In the genomic region with DNA sequence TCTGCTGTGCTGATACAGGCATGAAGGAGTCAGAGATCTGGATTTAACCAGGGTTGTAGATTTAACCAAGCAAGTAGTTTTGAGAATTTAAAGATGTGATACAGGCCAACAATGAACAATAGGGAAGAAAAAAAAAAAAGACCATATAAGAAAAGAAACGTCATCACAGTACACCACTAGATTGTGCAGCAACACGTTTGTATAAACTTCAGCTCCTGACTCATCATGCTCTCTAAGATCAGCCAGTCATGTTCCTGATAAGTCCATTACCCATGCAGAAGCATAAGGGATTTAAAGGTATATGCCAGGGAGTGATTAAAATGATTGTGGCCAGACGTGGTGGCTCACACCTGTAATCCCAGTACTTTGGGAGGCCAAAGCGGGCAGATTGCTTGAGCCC, we compare ENCODE assay signal across 12 cellular contexts. TPM values are rescaled to one million over a fixed set of nuclear protein-coding genes. Genes with fewer than 3 reads are reported as not detected.
DNase-seq lines count a peak whose midpoint lies in the region; ATAC-seq lines count a peak whose summit lies in the region.
"Had no signal": no experiment of that assay in that cellular context is flagged by ENCODE, and none has a peak within 500 bp of the region (broad histone marks: within the 10 kb centered on the region; RNA-seq: fewer than 3 reads in every experiment).

No MANE protein-coding gene starts in this region.

- in situ Hi-C loops in GM23248 (cut with MboI) = no loop called here

- H3K27me3 ChIP-seq in GM23248 (replicated peaks; ENCODE audit: insufficient read depth) = no peaks in the 10 kb centered on the region
- H3K27me3 ChIP-seq in effector memory CD4-positive, alpha-beta T cell (replicated peaks; ENCODE audit: control insufficient read depth, insufficient read depth, low read length, poor library complexity, severe bottlenecking) = no peaks in the 10 kb centered on the region
- H3K27me3 ChIP-seq: testis had no signal

- no peak overlapping the region for H3K9ac ChIP-seq in GM23248

- no peaks in the 10 kb centered on the region for H3K4me1 ChIP-seq in GM23248 (ENCODE audit: insufficient read depth)
- no peaks in the 10 kb centered on the region for H3K4me1 ChIP-seq in effector memory CD4-positive, alpha-beta T cell (ENCODE audit: control insufficient read depth, insufficient read depth, low read length, poor library complexity, severe bottlenecking)
- H3K4me1 ChIP-seq: testis had no signal

- no peak overlapping the region for H3K27ac ChIP-seq in GM23248
- no peak overlapping the region for H3K27ac ChIP-seq in effector memory CD4-positive, alpha-beta T cell (ENCODE audit: insufficient read depth, low read length, poor library complexity, severe bottlenecking)
- H3K27ac ChIP-seq: testis had no signal

- DNase-seq in GM23248 = peak; percentile 52
- peak; percentile 38 for DNase-seq in OCI-M1 (lab: John Stamatoyannopoulos, UW)
- DNase-seq in dermis blood vessel endothelial cell = peak; percentile 9
- DNase-seq in renal cortical epithelial cell (ENCODE audit: low read depth) = peak; percentile 62
- no peak for DNase-seq in GDM1 (lab: John Stamatoyannopoulos, UW)
- no peak for DNase-seq in effector memory CD4-positive, alpha-beta T cell
- DNase-seq: activated naive CD4-positive, alpha-beta T cell treated with anti-CD3 and anti-CD28 coated beads, Interleukin-2, amount 10 ng/mL, durations not matched to agents 7 days and 5 days; Caco-2; hypothalamus; RPMI8226; testis had no signal

- no peaks in the 10 kb centered on the region for H3K9me2 ChIP-seq in GM23248 (ENCODE audit: insufficient read depth)

- ATAC-seq in HG03097 (IDR thresholded peaks at IDR 0.05; ENCODE audit: low FRiP score, unreplicated experiment) = no peak

- no peaks in the 10 kb centered on the region for H3K79me2 ChIP-seq in GM23248 (ENCODE audit: insufficient read depth)

- 33 to 37% methylated on average over 4 of the region's 4 CpGs for WGBS in GM23248 (ENCODE audit: low coverage in 1 of 2, low lambda C conversion rate in 2 of 2, missing lambda C conversion rate in 2 of 2), 2 experiments

- no peaks in the 10 kb centered on the region for H4K20me1 ChIP-seq in GM23248 (ENCODE audit: insufficient read depth)

- H3F3A ChIP-seq in GM23248 (ENCODE audit: insufficient read depth) = no peaks in the 10 kb centered on the region

- no peak overlapping the region for H3K4me3 ChIP-seq in GM23248
- H3K4me3 ChIP-seq in effector memory CD4-positive, alpha-beta T cell (ENCODE audit: insufficient read depth, low read depth, low read length, poor library complexity, severe bottlenecking) = no peak overlapping the region
- H3K4me3 ChIP-seq: testis had no signal

- no peak overlapping the region for H3K4me2 ChIP-seq in GM23248 (ENCODE audit: unreplicated experiment)

- no peaks in the 10 kb centered on the region for H3K9me3 ChIP-seq in GM23248 (ENCODE audit: low read depth)
- no peaks in the 10 kb centered on the region for H3K9me3 ChIP-seq in effector memory CD4-positive, alpha-beta T cell (ENCODE audit: control insufficient read depth, low read length)
- H3K9me3 ChIP-seq: Caco-2, testis had no signal

- no peak overlapping the region for H2AFZ ChIP-seq in GM23248

- no peaks in the 10 kb centered on the region for H3K36me3 ChIP-seq in GM23248 (ENCODE audit: low read depth)
- no peaks in the 10 kb centered on the region for H3K36me3 ChIP-seq in effector memory CD4-positive, alpha-beta T cell (ENCODE audit: control insufficient read depth, insufficient read depth, low read length)

RNA-seq across cellular contexts. Expression of gene ERICH2, which starts 22.3 kb away (rescaled TPM):
- not detected in 2 replicates for total RNA-seq in GM23248 (2014; rRNA removed; shearing (Covaris generic))
- polyA plus RNA-seq in GM23248 (2016; fragmentation: Nextera tagmentation; extraction: Ambion mirVana) = not detected in 2 replicates
- total RNA-seq in dermis blood vessel endothelial cell (not detected in 2 replicates), renal cortical epithelial cell (1.0 TPM in 1 of 2 replicates, not detected in the other)

RNA-seq across cellular contexts. Expression of gene SP5, which starts 32.8 kb away (rescaled TPM):
- not detected in 2 replicates for total RNA-seq in GM23248 (2014; rRNA removed; shearing (Covaris generic))
- polyA plus RNA-seq in GM23248 (2016; fragmentation: Nextera tagmentation; extraction: Ambion mirVana) = not detected in 2 replicates
- total RNA-seq in dermis blood vessel endothelial cell = not detected in 2 replicates
- 0.10 and 0.69 TPM in 2 replicates for total RNA-seq in renal cortical epithelial cell

Comparison
In these comparisons a context has a peak if more than half of its experiments do, and no peak if none do; other contexts are left out.
1. DNase-seq: peak in GM23248 (single experiment), OCI-M1 (single experiment), dermis blood vessel endothelial cell (single experiment) and renal cortical epithelial cell (single experiment); none in GDM1 (single experiment) and effector memory CD4-positive, alpha-beta T cell (0 of 3).